8 cellular contexts compared by ENCODE assay signal in the genomic region with DNA sequence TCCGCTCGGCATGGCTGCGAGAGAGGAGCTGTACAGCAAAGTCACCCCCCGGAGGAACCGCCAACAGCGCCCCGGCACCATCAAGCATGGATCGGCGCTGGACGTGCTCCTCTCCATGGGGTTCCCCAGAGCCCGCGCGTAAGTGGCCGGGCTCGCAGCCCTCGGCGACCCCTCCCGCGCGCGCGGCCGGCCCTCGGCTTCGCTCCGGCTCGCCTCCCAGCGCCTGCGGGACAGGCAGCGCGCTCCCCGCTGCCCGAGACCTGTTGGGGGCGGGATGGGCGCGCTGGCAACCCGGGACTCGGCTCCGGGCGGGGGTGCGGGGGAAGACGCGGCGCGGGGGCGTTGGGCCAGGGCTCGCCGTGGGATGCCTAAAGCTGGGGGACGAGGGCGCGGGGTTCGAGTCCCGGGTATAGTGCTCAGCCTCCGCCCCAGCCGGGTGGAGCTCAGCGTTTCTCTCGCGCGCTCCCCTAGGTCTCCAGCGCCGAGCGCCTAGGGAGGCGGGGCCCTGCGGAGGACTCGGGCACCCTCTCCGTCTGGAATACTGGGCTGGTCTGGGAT. TPM values are rescaled to one million over a fixed set of nuclear protein-coding genes. Genes with fewer than 3 reads are reported as not detected.
DNase-seq lines count a peak whose midpoint lies in the region; TF ChIP-seq lines count a peak whose summit lies in the region.

No MANE protein-coding gene starts in this region.

- H3K9me3 ChIP-seq in MG63: no peaks in the 10 kb centered on the region

- no peak for TF ChIP-seq CTCF in GM10248 (IDR thresholded peaks at IDR 0.05; ENCODE audit: control extremely low read depth, extremely low read depth, low read depth, missing control alignments)

- peaks cover 13% of the 10 kb centered on the region for H3K36me3 ChIP-seq in MG63

- CTCF ChIA-PET in GM10248 (lab: Yijun Ruan, JAX): interaction anchor here (0.8 to 3.6 kb wide), 20 partner anchors 9 to 207 kb away, joined by 3 to 29 read pairs (median 4); no protein-coding TSS in a partner anchor

- H3K4me1 Mint-ChIP-seq in dendritic cell treated with granulocyte-macrophage colony-stimulating factor and Interleukin-4, amounts not matched to agents 40 ng/mL and 50 ng/mL, for 4 days (ENCODE audit: low read depth): peaks cover 55% of the 10 kb centered on the region

- no peaks in the 10 kb centered on the region for H3K9me3 Mint-ChIP-seq in dendritic cell treated with granulocyte-macrophage colony-stimulating factor and Interleukin-4, amounts not matched to agents 40 ng/mL and 50 ng/mL, for 4 days

- no peaks in the 10 kb centered on the region for H3K27me3 ChIP-seq in MG63

- intact Hi-C loops in dendritic cell treated with granulocyte-macrophage colony-stimulating factor and Interleukin-4, amounts not matched to agents 40 ng/mL and 50 ng/mL, for 4 days (cut with micrococcal nuclease): loop anchor here (5.0 to 10.0 kb wide), 2 partner anchors 41 to 409 kb away; a partner anchor contains a TSS

- peak overlapping the region; percentile 94 for H3K27ac Mint-ChIP-seq in dendritic cell treated with granulocyte-macrophage colony-stimulating factor and Interleukin-4, amounts not matched to agents 40 ng/mL and 50 ng/mL, for 4 days

- H3K4me3 ChIP-seq in MG63: peak overlapping the region; percentile 66

- H3K27me3 Mint-ChIP-seq in dendritic cell treated with granulocyte-macrophage colony-stimulating factor and Interleukin-4, amounts not matched to agents 40 ng/mL and 50 ng/mL, for 4 days: peaks cover 6% of the 10 kb centered on the region

- POLR2A ChIA-PET in GM10248 (lab: Yijun Ruan, JAX): interaction anchor here (0.6 to 1.8 kb wide), 3 partner anchors 19 to 406 kb away, joined by 3 to 5 read pairs (median 5); a partner anchor contains a TSS

- peak overlapping the region; percentile 85 for H3K4me3 Mint-ChIP-seq in dendritic cell treated with granulocyte-macrophage colony-stimulating factor and Interleukin-4, amounts not matched to agents 40 ng/mL and 50 ng/mL, for 4 days

- DNase-seq in GM10248 (ENCODE audit: extremely low spot score) (peak; percentile 60), HCEC 1CT (peak; percentile 75), MG63 (peak; percentile 69), medulla oblongata (ENCODE audit: extremely low spot score) (peak; percentile 53), NCI-H82 treated with DMSO at 0.1 percent for 48 hours (lab: John Stamatoyannopoulos, UW; ENCODE audit: unreplicated experiment) (no peak)
- peak; percentile 32 to 42 for DNase-seq in activated CD4-positive, alpha-beta T cell treated with anti-CD3 and anti-CD28 coated beads, Interleukin-2, amount 50 U/mL, for 24 hours (ENCODE audit: low read depth in 1 of 2, low spot score in 1 of 2)
- DNase-seq in stimulated activated CD8-positive, alpha-beta memory T cell treated with anti-CD3 and anti-CD28 coated beads, Interleukin-15, amount 100 ng/mL, for 24 hours (ENCODE audit: low read depth): peak; percentile 11

- peaks cover 13% of the 10 kb centered on the region for H3K36me3 Mint-ChIP-seq in dendritic cell treated with granulocyte-macrophage colony-stimulating factor and Interleukin-4, amounts not matched to agents 40 ng/mL and 50 ng/mL, for 4 days (ENCODE audit: low read depth)

RNA-seq across cellular contexts. Expression of a gene that starts 0.6 kb away (rescaled TPM):
- 9.4 and 16.4 TPM in 2 replicates for total RNA-seq in MG63 (2014; rRNA removed; shearing (Covaris generic); ENCODE audit: low replicate concordance)
